ENCODE assay signal across 16 cellular contexts in genomic region chr13:91922969-91923592, GRCh38.
DNase-seq lines count a peak whose midpoint lies in the region; ATAC-seq and TF ChIP-seq lines count a peak whose summit lies in the region.
"Had no signal": no experiment of that assay in that cellular context is flagged by ENCODE, and none has a peak within 500 bp of the region (broad histone marks: within the 10 kb centered on the region; RNA-seq: fewer than 3 reads in every experiment).

No MANE protein-coding gene starts in this region.

- no peaks in the 10 kb centered on the region for H4K20me1 ChIP-seq in hepatocyte (ENCODE audit: insufficient read depth, poor library complexity, severe bottlenecking)

- no peaks in the 10 kb centered on the region for H3K36me3 ChIP-seq in A673 (ENCODE audit: insufficient read depth, low read length, poor library complexity, severe bottlenecking)
- no peaks in the 10 kb centered on the region for H3K36me3 ChIP-seq in hepatocyte (replicated peaks; ENCODE audit: insufficient read depth, low read depth)

- H3K4me1 ChIP-seq in A673 (ENCODE audit: insufficient read depth, low read length, poor library complexity, severe bottlenecking) (no peaks in the 10 kb centered on the region), hepatocyte (ENCODE audit: insufficient read depth) (no peaks in the 10 kb centered on the region)

- BruUV-seq in A673 (replicated peaks; lab: Mats Ljungman, UMichigan), result no TSS peak

- CTCF ChIA-PET in A673 (lab: Charles Lee), result no interaction called here

- peak; percentile 48 for TF ChIP-seq CTCF in A673 (conservative IDR thresholded peaks at IDR 0.05; ENCODE audit: low read depth, low read length)
- no peak for TF ChIP-seq CTCF in hepatocyte (IDR thresholded peaks at IDR 0.05; ENCODE audit: poor library complexity)

- H3K4me3 ChIP-seq in A673 (ENCODE audit: low read depth, low read length, poor library complexity, severe bottlenecking), result no peak overlapping the region
- H3K4me3 ChIP-seq in hepatocyte, result no peak overlapping the region

- intact Hi-C loops in A673 (cut with micrococcal nuclease; ENCODE audit: unreplicated experiment), result no loop called here

- H3K79me2 ChIP-seq in hepatocyte, result no peaks in the 10 kb centered on the region

- ATAC-seq in GM19463 (IDR thresholded peaks at IDR 0.05; ENCODE audit: unreplicated experiment), result peak; percentile 57
- ATAC-seq: left colon, PC-3, T-helper 17 cell had no signal

- H3K9me2 ChIP-seq in hepatocyte (replicated peaks; ENCODE audit: insufficient read depth), result no peaks in the 10 kb centered on the region

- H3K27me3 ChIP-seq in A673 (replicated peaks; ENCODE audit: insufficient read depth, low read depth, low read length, poor library complexity) (no peaks in the 10 kb centered on the region), hepatocyte (no peaks in the 10 kb centered on the region)

- WGBS in hepatocyte (ENCODE audit: low lambda C conversion rate, missing lambda C conversion rate), result 79% methylated on average over 6 of the region's 6 CpGs

- POLR2A ChIA-PET in A673 (lab: Charles Lee; ENCODE audit: low non-redundant PET), result no interaction called here

- H3K9me3 ChIP-seq in A673 (ENCODE audit: low read depth, low read length, poor library complexity, severe bottlenecking) (no peaks in the 10 kb centered on the region), hepatocyte (ENCODE audit: low read depth) (no peaks in the 10 kb centered on the region)

- no peak overlapping the region for H2AFZ ChIP-seq in hepatocyte

- H3K27ac ChIP-seq in A673 (ENCODE audit: low read depth, low read length, poor library complexity, severe bottlenecking), result no peak overlapping the region
- no peak overlapping the region for H3K27ac ChIP-seq in hepatocyte

- H3K4me2 ChIP-seq in hepatocyte, result no peak overlapping the region

- DNase-seq in A673 (ENCODE audit: low spot score) (peak; percentile 10), OCI-M1 (lab: John Stamatoyannopoulos, UW) (peak; percentile 16), hepatocyte (ENCODE audit: low spot score) (peak; percentile 19), DMS79 treated with DMSO at 0.1 percent for 48 hours (lab: John Stamatoyannopoulos, UW) (no peak), NCI-H2107 treated with DMSO at 0.1 percent for 48 hours (lab: John Stamatoyannopoulos, UW; ENCODE audit: unreplicated experiment) (no peak), amygdala (lab: John Stamatoyannopoulos, UW) (no peak)
- DNase-seq in activated naive CD4-positive, alpha-beta T cell treated with Interleukin-2 at 50 U/mL for 16 hours, result no peak
- DNase-seq: activated CD4-positive, alpha-beta T cell treated with anti-CD3 and anti-CD28 coated beads, Interleukin-2, amount 50 U/mL, for 4 hours; DMS79; KG1; left colon; NCI-H2029 treated with DMSO at 0.1 percent for 48 hours; PC-3; stimulated activated naive CD4-positive, alpha-beta T cell treated with Interleukin-2 at 50 U/mL for 16 hours; T-helper 17 cell had no signal

Comparison
In these comparisons a context has a peak if more than half of its experiments do, and no peak if none do; other contexts are left out.
1. DNase-seq: peak in A673 (single experiment), OCI-M1 (single experiment) and hepatocyte (single experiment); none in DMS79 treated with DMSO at 0.1 percent for 48 hours (single experiment), NCI-H2107 treated with DMSO at 0.1 percent for 48 hours (single experiment), activated naive CD4-positive, alpha-beta T cell treated with Interleukin-2 at 50 U/mL for 16 hours (single experiment) and amygdala (0 of 56).